ENCODE assay signal across 8 cellular contexts in genomic region chr2:170324640-170325046, GRCh38.
DNase-seq lines count a peak whose midpoint lies in the region; ATAC-seq, FAIRE-seq and TF ChIP-seq lines count a peak whose summit lies in the region.

No MANE protein-coding gene starts in this region.

- H3K27me3 Mint-ChIP-seq in astrocyte (ENCODE audit: low read depth, unreplicated experiment) = peaks cover 5% of the 10 kb centered on the region

- peak; percentile 41 for DNase-seq in DND-41
- peak; percentile 18 for DNase-seq in HuH-7.5 (ENCODE audit: low spot score)
- peak; percentile 91 for DNase-seq in NT2/D1 (ENCODE audit: low read depth, low spot score)
- DNase-seq in astrocyte (ENCODE audit: low read depth) = no peak
- DNase-seq in islet precursor cell = peak; percentile 70
- peak; percentile 28 for DNase-seq in stimulated activated CD8-positive, alpha-beta memory T cell treated with anti-CD3 and anti-CD28 coated beads, Interleukin-4, amount 100 ng/mL, for 48 hours
- DNase-seq in activated effector memory CD4-positive, alpha-beta T cell treated with Interleukin-2 at 50 U/mL for 16 hours = no peak

- no peak overlapping the region for H3K9ac ChIP-seq in DND-41 (ENCODE audit: low read depth, low read length)
- H3K9ac ChIP-seq in NT2/D1 (ENCODE audit: insufficient read length, low read depth) = no peak overlapping the region
- no peak overlapping the region for H3K9ac ChIP-seq in astrocyte (ENCODE audit: low read length)

- H3K36me3 Mint-ChIP-seq in astrocyte (ENCODE audit: low read depth, unreplicated experiment) = peaks cover 6% of the 10 kb centered on the region

- H3K9me3 ChIP-seq in DND-41 (ENCODE audit: insufficient read depth, low read length, severe bottlenecking) = no peaks in the 10 kb centered on the region
- H3K9me3 ChIP-seq in NT2/D1 (ENCODE audit: insufficient read depth, low read length) = peaks cover 19% of the 10 kb centered on the region
- no peaks in the 10 kb centered on the region for H3K9me3 ChIP-seq in astrocyte (ENCODE audit: insufficient read depth, low read depth, low read length)

- H3K36me3 ChIP-seq in DND-41 (ENCODE audit: insufficient read depth, low read length) (no peaks in the 10 kb centered on the region), NT2/D1 (ENCODE audit: insufficient read depth, insufficient read length, low read length) (no peaks in the 10 kb centered on the region), astrocyte (ENCODE audit: insufficient read depth, low read length) (no peaks in the 10 kb centered on the region)

- H2AFZ ChIP-seq in DND-41 (ENCODE audit: low read depth, low read length) = 0 out of 2 replicates have a peak overlapping the region, but pooled peaks have one; percentile 15
- no peak overlapping the region for H2AFZ ChIP-seq in astrocyte (ENCODE audit: low read depth, low read length)

- H4K20me1 ChIP-seq in DND-41 (ENCODE audit: insufficient read depth, low read length) = no peaks in the 10 kb centered on the region
- H4K20me1 ChIP-seq in astrocyte (ENCODE audit: insufficient read depth, low read length) = no peaks in the 10 kb centered on the region

- no peak overlapping the region for H3K27ac Mint-ChIP-seq in astrocyte (ENCODE audit: unreplicated experiment)

- no peak for FAIRE-seq in astrocyte (lab: Jason Lieb, UNC)

- H3K9me3 Mint-ChIP-seq in astrocyte (ENCODE audit: unreplicated experiment) = peaks cover 3% of the 10 kb centered on the region

- peaks cover 5% of the 10 kb centered on the region for H3K27me3 ChIP-seq in DND-41 (ENCODE audit: insufficient read depth, low read length, poor library complexity)
- no peaks in the 10 kb centered on the region for H3K27me3 ChIP-seq in NT2/D1 (ENCODE audit: insufficient read depth, insufficient read length)
- H3K27me3 ChIP-seq in astrocyte (ENCODE audit: insufficient read depth, low read length) = peaks cover 5% of the 10 kb centered on the region

- H3K27ac ChIP-seq in DND-41 (ENCODE audit: low read length) = no peak overlapping the region
- no peak overlapping the region for H3K27ac ChIP-seq in astrocyte (ENCODE audit: low read depth, low read length)

- H3K4me1 ChIP-seq in DND-41 (ENCODE audit: insufficient read depth, low read length) (no peaks in the 10 kb centered on the region), NT2/D1 (ENCODE audit: insufficient read depth, insufficient read length) (peaks cover 3% of the 10 kb centered on the region), astrocyte (ENCODE audit: insufficient read depth, low read length) (no peaks in the 10 kb centered on the region)

- H3K4me1 Mint-ChIP-seq in astrocyte (ENCODE audit: low read depth, unreplicated experiment) = peaks cover 2% of the 10 kb centered on the region

- no peak overlapping the region for H3K4me3 Mint-ChIP-seq in astrocyte (ENCODE audit: unreplicated experiment)

- peak; percentile 80 for TF ChIP-seq CTCF in DND-41 (IDR thresholded peaks at IDR 0.05; ENCODE audit: borderline replicate concordance, extremely low read depth, low read length, poor library complexity, severe bottlenecking)
- peak; percentile 63 for TF ChIP-seq CTCF in astrocyte (IDR thresholded peaks at IDR 0.05; ENCODE audit: insufficient read depth, low read depth, low read length)

- peak; percentile 70; the same call in 2 of the 3 replicates for ATAC-seq in DND-41 (ENCODE audit: insufficient read depth, low read depth)
- no peak for ATAC-seq in HG02678 (IDR thresholded peaks at IDR 0.05; ENCODE audit: unreplicated experiment)

- H3K4me3 ChIP-seq in DND-41 (ENCODE audit: low read depth in 1 of 2, low read length in 2 of 2) = no peak overlapping the region
- H3K4me3 ChIP-seq in NT2/D1 (ENCODE audit: insufficient read length, low read depth) = no peak overlapping the region
- no peak overlapping the region for H3K4me3 ChIP-seq in astrocyte (ENCODE audit: insufficient read depth, low read depth, low read length)

- H3K79me2 ChIP-seq in DND-41 (ENCODE audit: insufficient read depth, low read length) (no peaks in the 10 kb centered on the region), astrocyte (ENCODE audit: insufficient read depth, low read length) (no peaks in the 10 kb centered on the region)

- no peak overlapping the region for H3K4me2 ChIP-seq in DND-41 (ENCODE audit: insufficient read depth, low read length)
- no peak overlapping the region for H3K4me2 ChIP-seq in astrocyte (ENCODE audit: low read length)

Comparison
In these comparisons a context has a peak if more than half of its experiments do, and no peak if none do; other contexts are left out.
1. DNase-seq: peak in DND-41 (single experiment), HuH-7.5 (single experiment), NT2/D1 (single experiment), islet precursor cell (single experiment) and stimulated activated CD8-positive, alpha-beta memory T cell treated with anti-CD3 and anti-CD28 coated beads, Interleukin-4, amount 100 ng/mL, for 48 hours (single experiment); none in astrocyte (single experiment) and activated effector memory CD4-positive, alpha-beta T cell treated with Interleukin-2 at 50 U/mL for 16 hours (single experiment).